In genomic region chr12:12486661-12487240, GRCh38 we compare ENCODE assay signal across 13 cellular contexts.
DNase-seq lines count a peak whose midpoint lies in the region; ATAC-seq and TF ChIP-seq lines count a peak whose summit lies in the region.
"Had no signal": no experiment of that assay in that cellular context is flagged by ENCODE, and none has a peak within 500 bp of the region (broad histone marks: within the 10 kb centered on the region; RNA-seq: fewer than 3 reads in every experiment).

No MANE protein-coding gene starts in this region.

- no peak for DNase-seq in CD4-positive, CD25-positive, alpha-beta regulatory T cell
- no peak for DNase-seq in activated CD4-positive, alpha-beta memory T cell treated with anti-CD3 and anti-CD28 coated beads, Interleukin-2, amount 10 ng/mL, durations not matched to agents 7 days and 5 days
- no peak for DNase-seq in BE2C
- no peak for DNase-seq in endothelial cell (ENCODE audit: low spot score)
- no peak for DNase-seq in MG63
- DNase-seq in midbrain (lab: John Stamatoyannopoulos, UW) = no peak
- DNase-seq: activated effector memory CD4-positive, alpha-beta T cell treated with Interleukin-2 at 50 U/mL for 16 hours; GOT3; NCI-H1417 treated with DMSO at 0.1 percent for 48 hours; stimulated activated CD4-positive, alpha-beta T cell treated with anti-CD3 and anti-CD28 coated beads, Interleukin-12 subunit alpha, Interleukin-12 subunit beta, amount 100 ng/mL, for 4 hours had no signal

- peaks cover 32% of the 10 kb centered on the region for H3K36me3 ChIP-seq in CD4-positive, CD25-positive, alpha-beta regulatory T cell (ENCODE audit: control insufficient read depth, insufficient read depth, low read length)
- H3K36me3 ChIP-seq in BE2C (peaks cover 12% of the 10 kb centered on the region), MG63 (peaks cover 4% of the 10 kb centered on the region; the same call in 1 of the 2 replicates)

- H3K27ac ChIP-seq in CD4-positive, CD25-positive, alpha-beta regulatory T cell (ENCODE audit: insufficient read depth, low read length, poor library complexity, severe bottlenecking) = peak overlapping the region; percentile 70
- H3K27ac ChIP-seq: C4-2B had no signal

- H3K27me3 Mint-ChIP-seq in CD4-positive, CD25-positive, alpha-beta regulatory T cell = peaks cover 5% of the 10 kb centered on the region
- no peaks in the 10 kb centered on the region for H3K27me3 Mint-ChIP-seq in activated CD4-positive, alpha-beta memory T cell treated with anti-CD3 and anti-CD28 coated beads, Interleukin-2, amount 10 ng/mL, durations not matched to agents 7 days and 5 days
- peaks cover 2% of the 10 kb centered on the region for H3K27me3 Mint-ChIP-seq in endothelial cell (ENCODE audit: unreplicated experiment)

- POLR2A ChIA-PET in activated CD4-positive, alpha-beta memory T cell treated with anti-CD3 and anti-CD28 coated beads, Interleukin-2, amount 10 ng/mL, durations not matched to agents 7 days and 5 days (lab: Charles Lee) = interaction anchor here (1.2 to 22.6 kb wide), 13 partner anchors 10 to 250 kb away, joined by 4 to 580 read pairs (median 11); partner anchors contain the start of genes BORCS5, CDKN1B and DUSP16

- peaks cover 76% of the 10 kb centered on the region for H3K4me1 ChIP-seq in CD4-positive, CD25-positive, alpha-beta regulatory T cell (ENCODE audit: control insufficient read depth, insufficient read depth, low read length, poor library complexity, severe bottlenecking)
- H3K4me1 ChIP-seq in BE2C = no peaks in the 10 kb centered on the region

- CTCF ChIA-PET in activated CD4-positive, alpha-beta memory T cell treated with anti-CD3 and anti-CD28 coated beads, Interleukin-2, amount 10 ng/mL, durations not matched to agents 7 days and 5 days (lab: Charles Lee) = interaction anchor here (0.5 to 2.0 kb wide), 7 partner anchors 11 to 152 kb away, joined by 3 to 7 read pairs (median 3); no protein-coding TSS in a partner anchor

- H3K4me3 ChIP-seq in CD4-positive, CD25-positive, alpha-beta regulatory T cell (ENCODE audit: low read depth, low read length) = peak overlapping the region; percentile 22
- H3K4me3 ChIP-seq in BE2C (ENCODE audit: low read depth, low read length) (no peak overlapping the region), MG63 (no peak overlapping the region)

- H3K27me3 ChIP-seq in CD4-positive, CD25-positive, alpha-beta regulatory T cell (ENCODE audit: control insufficient read depth, insufficient read depth, low read length) = no peaks in the 10 kb centered on the region
- H3K27me3 ChIP-seq in BE2C (no peaks in the 10 kb centered on the region), MG63 (no peaks in the 10 kb centered on the region)

- H3K4me3 Mint-ChIP-seq in CD4-positive, CD25-positive, alpha-beta regulatory T cell = peak overlapping the region in 3 of 4 donors; percentile 12 to 88 (median 81)
- no peak overlapping the region for H3K4me3 Mint-ChIP-seq in activated CD4-positive, alpha-beta memory T cell treated with anti-CD3 and anti-CD28 coated beads, Interleukin-2, amount 10 ng/mL, durations not matched to agents 7 days and 5 days
- no peak overlapping the region for H3K4me3 Mint-ChIP-seq in endothelial cell (ENCODE audit: unreplicated experiment)

- peak overlapping the region in 2 of 3 donors; percentile 93 to 99 for H3K27ac Mint-ChIP-seq in CD4-positive, CD25-positive, alpha-beta regulatory T cell
- H3K27ac Mint-ChIP-seq in activated CD4-positive, alpha-beta memory T cell treated with anti-CD3 and anti-CD28 coated beads, Interleukin-2, amount 10 ng/mL, durations not matched to agents 7 days and 5 days = peak overlapping the region; percentile 77
- no peak overlapping the region for H3K27ac Mint-ChIP-seq in endothelial cell (ENCODE audit: unreplicated experiment)

- ATAC-seq in CD4-positive, CD25-positive, alpha-beta regulatory T cell (ENCODE audit: low read depth in 2 of 2) = no peak
- ATAC-seq in GM19025 (IDR thresholded peaks at IDR 0.05; ENCODE audit: low read depth, unreplicated experiment) = peak; percentile 81
- ATAC-seq in HG02943 (IDR thresholded peaks at IDR 0.05; ENCODE audit: low read depth, unreplicated experiment) = peak; percentile 67

- TF ChIP-seq CTCF in BE2C (IDR thresholded peaks at IDR 0.05; ENCODE audit: low read depth, low read length) (no peak), endothelial cell (IDR thresholded peaks at IDR 0.05; ENCODE audit: unreplicated experiment) (no peak)

- no peaks in the 10 kb centered on the region for H3K9me3 ChIP-seq in CD4-positive, CD25-positive, alpha-beta regulatory T cell (ENCODE audit: control insufficient read depth in 2 of 2, low read length in 2 of 2)
- no peaks in the 10 kb centered on the region for H3K9me3 ChIP-seq in BE2C
- H3K9me3 ChIP-seq in MG63 = no peaks in the 10 kb centered on the region

- peaks cover 43% of the 10 kb centered on the region for H3K36me3 Mint-ChIP-seq in CD4-positive, CD25-positive, alpha-beta regulatory T cell
- H3K36me3 Mint-ChIP-seq in activated CD4-positive, alpha-beta memory T cell treated with anti-CD3 and anti-CD28 coated beads, Interleukin-2, amount 10 ng/mL, durations not matched to agents 7 days and 5 days (ENCODE audit: low read depth) = peaks cover 59% of the 10 kb centered on the region
- peaks cover 5% of the 10 kb centered on the region for H3K36me3 Mint-ChIP-seq in endothelial cell (ENCODE audit: low read depth, unreplicated experiment)

- H3K4me1 Mint-ChIP-seq in CD4-positive, CD25-positive, alpha-beta regulatory T cell = peaks cover 37 to 68% (median 48%) of the 10 kb centered on the region in 4 donors
- H3K4me1 Mint-ChIP-seq in activated CD4-positive, alpha-beta memory T cell treated with anti-CD3 and anti-CD28 coated beads, Interleukin-2, amount 10 ng/mL, durations not matched to agents 7 days and 5 days = peaks cover 66% of the 10 kb centered on the region
- peaks cover 21% of the 10 kb centered on the region for H3K4me1 Mint-ChIP-seq in endothelial cell (ENCODE audit: unreplicated experiment)

- peaks cover 0 to 6% (median 0%) of the 10 kb centered on the region in 7 donors for H3K9me3 Mint-ChIP-seq in CD4-positive, CD25-positive, alpha-beta regulatory T cell
- no peaks in the 10 kb centered on the region for H3K9me3 Mint-ChIP-seq in activated CD4-positive, alpha-beta memory T cell treated with anti-CD3 and anti-CD28 coated beads, Interleukin-2, amount 10 ng/mL, durations not matched to agents 7 days and 5 days
- H3K9me3 Mint-ChIP-seq in endothelial cell (ENCODE audit: unreplicated experiment) = no peaks in the 10 kb centered on the region

Comparison
In these comparisons a context has a peak if more than half of its experiments do, and no peak if none do; other contexts are left out.
1. ATAC-seq: peak in GM19025 (single experiment) and HG02943 (single experiment); none in CD4-positive, CD25-positive, alpha-beta regulatory T cell (0 of 2).
2. H3K4me3 Mint-ChIP-seq: peak in CD4-positive, CD25-positive, alpha-beta regulatory T cell (3 of 4); none in activated CD4-positive, alpha-beta memory T cell treated with anti-CD3 and anti-CD28 coated beads, Interleukin-2, amount 10 ng/mL, durations not matched to agents 7 days and 5 days (single experiment) and endothelial cell (single experiment).